ENCODE assay signal across 19 cellular contexts in the genomic region with DNA sequence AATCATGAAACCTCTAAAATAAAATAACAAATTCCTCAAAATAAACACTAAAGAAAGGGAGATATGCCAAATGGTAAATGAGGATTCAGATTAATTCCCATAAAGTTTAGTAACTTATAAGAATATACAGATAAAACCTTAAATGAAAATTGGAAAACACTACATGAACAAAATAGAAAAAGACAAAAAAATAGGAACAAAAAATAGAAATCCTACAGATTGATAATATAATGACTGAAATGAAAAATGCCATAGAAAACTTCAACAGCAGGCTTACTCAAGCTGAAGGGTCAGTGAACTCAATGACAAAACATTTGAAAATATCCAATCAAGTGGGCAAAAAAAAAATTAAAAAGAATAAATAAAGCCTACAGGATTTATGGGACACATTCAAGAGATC.
DNase-seq lines count a peak whose midpoint lies in the region; ATAC-seq, FAIRE-seq and TF ChIP-seq lines count a peak whose summit lies in the region.
"Had no signal": no experiment of that assay in that cellular context is flagged by ENCODE, and none has a peak within 500 bp of the region (broad histone marks: within the 10 kb centered on the region; RNA-seq: fewer than 3 reads in every experiment).

No MANE protein-coding gene starts in this region.

- FAIRE-seq in A204.1 (lab: Jason Lieb, UNC) = peak; percentile 21
- FAIRE-seq: A549, G401.6, GM12891 had no signal

- no peaks in the 10 kb centered on the region for H3K36me3 Mint-ChIP-seq in stimulated activated memory B cell treated with anti-CD40 and anti-IgM and Interleukin-4, amounts not matched to agents 10 μg/mL and 1 μg/mL and 100 μg/mL, for 72 hours
- H3K36me3 Mint-ChIP-seq: CD8-positive, alpha-beta T cell had no signal

- no peaks in the 10 kb centered on the region for H3K4me1 Mint-ChIP-seq in stimulated activated memory B cell treated with anti-CD40 and anti-IgM and Interleukin-4, amounts not matched to agents 10 μg/mL and 1 μg/mL and 100 μg/mL, for 72 hours
- H3K4me1 Mint-ChIP-seq: B cell had no signal

- no peaks in the 10 kb centered on the region for H3K36me3 ChIP-seq in HEK293 (ENCODE audit: control insufficient read depth in 2 of 2, insufficient read depth in 1 of 2, low read length in 2 of 2)
- H3K36me3 ChIP-seq: BLaER1 treated with 17β-estradiol and CSF1 and Interleukin-3, amounts not matched to agents 10 nM and 100 nM had no signal

- no peaks in the 10 kb centered on the region for H3K4me1 ChIP-seq in HEK293 (ENCODE audit: control insufficient read depth, insufficient read depth, low read length)
- H3K4me1 ChIP-seq: A549; BLaER1 treated with 17β-estradiol and CSF1 and Interleukin-3, amounts not matched to agents 10 nM and 100 nM; Caco-2 had no signal

- no peak overlapping the region for H3K4me3 Mint-ChIP-seq in stimulated activated memory B cell treated with anti-CD40 and anti-IgM and Interleukin-4, amounts not matched to agents 10 μg/mL and 1 μg/mL and 100 μg/mL, for 72 hours
- H3K4me3 Mint-ChIP-seq: B cell; CD4-positive, alpha-beta T cell; CD8-positive, alpha-beta T cell had no signal

- peak; percentile 4 for DNase-seq in amniotic epithelial cell (ENCODE audit: low read depth)
- DNase-seq: 8988T; AML-193; Caco-2; Calu3; CD4-positive, alpha-beta T cell; CD8-positive, alpha-beta T cell; DMS79 treated with DMSO at 0.1 percent for 48 hours; GF-D8 had no signal

- no peaks in the 10 kb centered on the region for H3K27me3 Mint-ChIP-seq in stimulated activated memory B cell treated with anti-CD40 and anti-IgM and Interleukin-4, amounts not matched to agents 10 μg/mL and 1 μg/mL and 100 μg/mL, for 72 hours
- H3K27me3 Mint-ChIP-seq: B cell; CD4-positive, alpha-beta T cell had no signal

- POLR2A ChIA-PET in HEK293 (lab: Yijun Ruan, JAX) = no interaction called here

- ATAC-seq in HG03095 (IDR thresholded peaks at IDR 0.05; ENCODE audit: unreplicated experiment) = no peak
- no peak for ATAC-seq in stimulated activated memory B cell treated with anti-CD40 and anti-IgM and Interleukin-4, amounts not matched to agents 10 μg/mL and 1 μg/mL and 100 μg/mL, for 72 hours
- ATAC-seq: A549; CD8-positive, alpha-beta T cell had no signal

- H3K27ac Mint-ChIP-seq in stimulated activated memory B cell treated with anti-CD40 and anti-IgM and Interleukin-4, amounts not matched to agents 10 μg/mL and 1 μg/mL and 100 μg/mL, for 72 hours = no peak overlapping the region
- H3K27ac Mint-ChIP-seq: B cell; CD4-positive, alpha-beta T cell; CD8-positive, alpha-beta T cell had no signal

- no peak overlapping the region for H3K27ac ChIP-seq in HEK293 (ENCODE audit: extremely low read depth, low read depth, low read length)
- H3K27ac ChIP-seq: A549; BLaER1 treated with 17β-estradiol and CSF1 and Interleukin-3, amounts not matched to agents 10 nM and 100 nM; C4-2B had no signal

- peaks cover 22% of the 10 kb centered on the region for H3K9me3 Mint-ChIP-seq in stimulated activated memory B cell treated with anti-CD40 and anti-IgM and Interleukin-4, amounts not matched to agents 10 μg/mL and 1 μg/mL and 100 μg/mL, for 72 hours

- no peaks in the 10 kb centered on the region for H3K9me3 ChIP-seq in HEK293 (ENCODE audit: control insufficient read depth, insufficient read depth, low read depth, low read length)
- H3K9me3 ChIP-seq: A549, Caco-2 had no signal

- no peak overlapping the region for H3K4me3 ChIP-seq in HEK293 (ENCODE audit: low read depth, low read length)
- H3K4me3 ChIP-seq: A549; BLaER1 treated with 17β-estradiol and CSF1 and Interleukin-3, amounts not matched to agents 10 nM and 100 nM had no signal

- CTCF ChIA-PET in HEK293 (lab: Yijun Ruan, JAX) = interaction anchor here (0.6 kb wide), 1 partner anchor 23 kb away, joined by 3 read pairs; no protein-coding TSS in a partner anchor

- TF ChIP-seq CTCF in HEK293 (tag by site-specific recombination; IDR thresholded peaks at IDR 0.05) = no peak

TF ChIP-seq in HEK293, 187 proteins besides CTCF, POLR2A, EP300 and RAD21:
- TF ChIP-seq, protein P1, sequence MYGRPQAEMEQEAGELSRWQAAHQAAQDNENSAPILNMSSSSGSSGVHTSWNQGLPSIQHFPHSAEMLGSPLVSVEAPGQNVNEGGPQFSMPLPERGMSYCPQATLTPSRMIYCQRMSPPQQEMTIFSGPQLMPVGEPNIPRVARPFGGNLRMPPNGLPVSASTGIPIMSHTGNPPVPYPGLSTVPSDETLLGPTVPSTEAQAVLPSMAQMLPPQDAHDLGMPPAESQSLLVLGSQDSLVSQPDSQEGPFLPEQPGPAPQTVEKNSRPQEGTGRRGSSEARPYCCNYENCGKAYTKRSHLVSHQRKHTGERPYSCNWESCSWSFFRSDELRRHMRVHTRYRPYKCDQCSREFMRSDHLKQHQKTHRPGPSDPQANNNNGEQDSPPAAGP (tag by site-specific recombination; IDR thresholded peaks at IDR 0.05) = no peak
- TF ChIP-seq TRIM28 (IDR thresholded peaks at IDR 0.05; ENCODE audit: borderline replicate concordance, low read length) (peak; percentile 83), ZBTB21 (tag by site-specific recombination; IDR thresholded peaks at IDR 0.05) (no peak), SETDB1 (IDR thresholded peaks at IDR 0.05; ENCODE audit: insufficient read length, low read length) (peak; percentile 80), ZNF549 (tag by site-specific recombination; IDR thresholded peaks at IDR 0.05) (no peak)
- TF ChIP-seq, protein P2, sequence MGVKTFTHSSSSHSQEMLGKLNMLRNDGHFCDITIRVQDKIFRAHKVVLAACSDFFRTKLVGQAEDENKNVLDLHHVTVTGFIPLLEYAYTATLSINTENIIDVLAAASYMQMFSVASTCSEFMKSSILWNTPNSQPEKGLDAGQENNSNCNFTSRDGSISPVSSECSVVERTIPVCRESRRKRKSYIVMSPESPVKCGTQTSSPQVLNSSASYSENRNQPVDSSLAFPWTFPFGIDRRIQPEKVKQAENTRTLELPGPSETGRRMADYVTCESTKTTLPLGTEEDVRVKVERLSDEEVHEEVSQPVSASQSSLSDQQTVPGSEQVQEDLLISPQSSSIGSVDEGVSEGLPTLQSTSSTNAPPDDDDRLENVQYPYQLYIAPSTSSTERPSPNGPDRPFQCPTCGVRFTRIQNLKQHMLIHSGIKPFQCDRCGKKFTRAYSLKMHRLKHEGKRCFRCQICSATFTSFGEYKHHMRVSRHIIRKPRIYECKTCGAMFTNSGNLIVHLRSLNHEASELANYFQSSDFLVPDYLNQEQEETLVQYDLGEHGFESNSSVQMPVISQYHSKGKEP (tag by site-specific recombination; IDR thresholded peaks at IDR 0.05) = no peak
- TF ChIP-seq, protein P3, sequence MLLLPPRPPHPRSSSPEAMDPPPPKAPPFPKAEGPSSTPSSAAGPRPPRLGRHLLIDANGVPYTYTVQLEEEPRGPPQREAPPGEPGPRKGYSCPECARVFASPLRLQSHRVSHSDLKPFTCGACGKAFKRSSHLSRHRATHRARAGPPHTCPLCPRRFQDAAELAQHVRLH (tag by site-specific recombination; IDR thresholded peaks at IDR 0.05) = no peak
